In genomic region chr6:70299456-70299855, GRCh38 we compare ENCODE assay signal across 16 cellular contexts. TPM values are rescaled to one million over a fixed set of nuclear protein-coding genes. Genes with fewer than 3 reads are reported as not detected.
DNase-seq lines count a peak whose midpoint lies in the region; ATAC-seq and TF ChIP-seq lines count a peak whose summit lies in the region.
"Had no signal": no experiment of that assay in that cellular context is flagged by ENCODE, and none has a peak within 500 bp of the region (broad histone marks: within the 10 kb centered on the region; RNA-seq: fewer than 3 reads in every experiment).

No MANE protein-coding gene starts in this region.

- H3K9me3 Mint-ChIP-seq in endothelial cell (ENCODE audit: unreplicated experiment) = no peaks in the 10 kb centered on the region

- ATAC-seq in GM18870 (IDR thresholded peaks at IDR 0.05; ENCODE audit: unreplicated experiment) (no peak), HG02759 (IDR thresholded peaks at IDR 0.05; ENCODE audit: unreplicated experiment) (no peak)

- H3K27ac ChIP-seq in cardiac muscle cell (no peak overlapping the region), left ventricle myocardium inferior (replicated peaks) (no peak overlapping the region)
- H3K27ac ChIP-seq: Peyer's patch, vagina, WERI-Rb-1 had no signal

- no peak overlapping the region for H3K4me3 Mint-ChIP-seq in endothelial cell (ENCODE audit: unreplicated experiment)

- H3K27me3 ChIP-seq in cardiac muscle cell (no peaks in the 10 kb centered on the region), left ventricle myocardium inferior (ENCODE audit: low read depth) (peaks cover 15% of the 10 kb centered on the region)
- H3K27me3 ChIP-seq: Peyer's patch, vagina had no signal

- peaks cover 2% of the 10 kb centered on the region for H3K27me3 Mint-ChIP-seq in endothelial cell (ENCODE audit: unreplicated experiment)

- no peaks in the 10 kb centered on the region for H3K4me1 ChIP-seq in cardiac muscle cell (ENCODE audit: low read depth)
- peaks cover 7% of the 10 kb centered on the region for H3K4me1 ChIP-seq in left ventricle myocardium inferior
- H3K4me1 ChIP-seq: Peyer's patch, vagina had no signal

- H3K9me3 ChIP-seq in cardiac muscle cell (ENCODE audit: low read depth) (no peaks in the 10 kb centered on the region), left ventricle myocardium inferior (replicated peaks) (no peaks in the 10 kb centered on the region)
- H3K9me3 ChIP-seq: Peyer's patch, vagina had no signal

- H3K4me3 ChIP-seq in cardiac muscle cell (no peak overlapping the region), left ventricle myocardium inferior (no peak overlapping the region)
- H3K4me3 ChIP-seq: Peyer's patch, vagina had no signal

- TF ChIP-seq CTCF in cardiac muscle cell (IDR thresholded peaks at IDR 0.05; ENCODE audit: low read depth, low read length) = no peak
- no peak for TF ChIP-seq CTCF in left ventricle myocardium inferior (IDR thresholded peaks at IDR 0.05; ENCODE audit: borderline replicate concordance)
- no peak for TF ChIP-seq CTCF in endothelial cell (IDR thresholded peaks at IDR 0.05; ENCODE audit: unreplicated experiment)

- H3K27ac Mint-ChIP-seq in endothelial cell (ENCODE audit: unreplicated experiment) = no peak overlapping the region

- no peaks in the 10 kb centered on the region for H3K36me3 Mint-ChIP-seq in endothelial cell (ENCODE audit: low read depth, unreplicated experiment)

- DNase-seq in cardiac muscle cell (ENCODE audit: low read depth in 1 of 2, low spot score in 1 of 2) (peak; percentile 35 to 59), left ventricle myocardium inferior (no peak), RKO (ENCODE audit: low spot score) (peak; percentile 33), endothelial cell (ENCODE audit: low spot score) (peak; percentile 28), renal cortical epithelial cell (ENCODE audit: low read depth) (peak; percentile 15), putamen (ENCODE audit: low spot score) (no peak)
- DNase-seq: activated CD8-positive, alpha-beta memory T cell treated with anti-CD3 and anti-CD28 coated beads for 24 hours; COR-L47; foreskin melanocyte; NCI-H2029 treated with DMSO at 0.1 percent for 48 hours; NCI-H524; Peyer's patch; WERI-Rb-1 had no signal

- intact Hi-C loops in left ventricle myocardium inferior (cut with micrococcal nuclease) = no loop called here

- H3K36me3 ChIP-seq in cardiac muscle cell (no peaks in the 10 kb centered on the region), left ventricle myocardium inferior (no peaks in the 10 kb centered on the region)
- H3K36me3 ChIP-seq: Peyer's patch, vagina, WERI-Rb-1 had no signal

- no peaks in the 10 kb centered on the region for H3K4me1 Mint-ChIP-seq in endothelial cell (ENCODE audit: unreplicated experiment)

RNA-seq across cellular contexts. Expression of gene COL9A1, which starts 3.4 kb away (rescaled TPM):
- total RNA-seq in cardiac muscle cell (7.6 and 22.1 TPM in 2 replicates), left ventricle myocardium inferior (0.08 TPM), endothelial cell (ENCODE audit: unreplicated experiment) (0.77 TPM), renal cortical epithelial cell (not detected in 2 replicates)
- polyA plus RNA-seq in cardiac muscle cell = 11.2 and 20.6 TPM in 2 replicates
- total RNA-seq: Peyer's patch had no signal

Comparison
In these comparisons a context has a peak if more than half of its experiments do, and no peak if none do; other contexts are left out.
1. DNase-seq: peak in cardiac muscle cell (2 of 2), RKO (single experiment), endothelial cell (single experiment) and renal cortical epithelial cell (single experiment); none in left ventricle myocardium inferior (single experiment) and putamen (single experiment).